8 cellular contexts compared by ENCODE assay signal in the genomic region with DNA sequence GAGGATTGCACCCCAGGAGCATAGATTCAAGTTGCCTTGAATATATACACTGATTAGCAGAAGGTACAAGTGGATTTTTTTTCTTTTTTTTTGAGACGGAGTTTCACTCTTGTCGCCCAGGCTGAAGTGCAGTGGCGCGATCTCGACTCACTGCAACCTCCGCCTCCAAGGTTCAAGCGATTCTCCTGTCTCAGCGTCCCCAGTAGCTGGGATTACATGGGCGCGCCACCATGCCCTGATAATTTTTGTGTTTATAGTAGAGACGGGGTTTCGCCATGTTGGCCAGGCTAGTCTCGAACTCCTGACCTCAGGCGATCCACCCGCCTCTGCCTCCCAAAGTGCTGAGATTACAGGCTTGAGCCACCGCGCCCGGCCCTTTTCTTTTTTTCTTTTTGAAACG. TPM values are rescaled to one million over a fixed set of nuclear protein-coding genes. Genes with fewer than 3 reads are reported as not detected.
DNase-seq lines count a peak whose midpoint lies in the region; ATAC-seq, FAIRE-seq and TF ChIP-seq lines count a peak whose summit lies in the region.
"Not testable (repeated sequence)": the region's sequence is repeated elsewhere in the genome, so short reads cannot be mapped to it uniquely, and the experiment has no call there.

No MANE protein-coding gene starts in this region.

- not testable (repeated sequence) for H3K27me3 Mint-ChIP-seq in T-helper 17 cell

- TF ChIP-seq CTCF in BE2C (IDR thresholded peaks at IDR 0.05; ENCODE audit: low read depth, low read length); ascending aorta (IDR thresholded peaks at IDR 0.05); epithelial cell of esophagus (IDR thresholded peaks at IDR 0.05; ENCODE audit: insufficient read depth, low read depth, low read length, missing control alignments); kidney (IDR thresholded peaks at IDR 0.05; ENCODE audit: borderline replicate concordance, extremely low read depth, insufficient read depth): not testable (repeated sequence)

- not testable (repeated sequence) for H3K9me3 ChIP-seq in BE2C; HUES48 (ENCODE audit: control insufficient read depth, insufficient read depth, low read length); T-helper 17 cell (ENCODE audit: control insufficient read depth, low read length, poor library complexity, severe bottlenecking); ascending aorta; kidney (ENCODE audit: control insufficient read depth in 1 of 2, low read length in 2 of 2); neuron (ENCODE audit: low read length); subcutaneous abdominal adipose tissue (ENCODE audit: control insufficient read depth in 5 of 5, low read length in 5 of 5)

- ATAC-seq in T-helper 17 cell: not testable (repeated sequence)

- peaks cover 20% of the 10 kb centered on the region for H3K4me1 Mint-ChIP-seq in T-helper 17 cell

- peak overlapping the region; percentile 97 for H3K4me3 Mint-ChIP-seq in T-helper 17 cell

- H3K27ac ChIP-seq in HUES48 (ENCODE audit: low read depth, low read length) (peak overlapping the region; percentile 97), ascending aorta (peak overlapping the region; percentile 97 to 99), kidney (ENCODE audit: low read depth in 2 of 2, low read length in 2 of 2) (peak overlapping the region; percentile 88 to 95), subcutaneous abdominal adipose tissue (ENCODE audit: low read depth, low read length) (peak overlapping the region; percentile 98)

- H3K27me3 ChIP-seq in BE2C; HUES48 (ENCODE audit: control insufficient read depth, insufficient read depth, low read length); ascending aorta; neuron (ENCODE audit: insufficient read depth, low read length); subcutaneous abdominal adipose tissue (ENCODE audit: control insufficient read depth in 5 of 5, insufficient read depth in 4 of 5, low read length in 5 of 5): not testable (repeated sequence)

- peak overlapping the region; percentile 81 for H2AFZ ChIP-seq in neuron (ENCODE audit: low read depth, low read length)

- FAIRE-seq in kidney (lab: Jason Lieb, UNC): not testable (repeated sequence)

- H3K4me3 ChIP-seq in BE2C (ENCODE audit: low read depth, low read length): peak overlapping the region; percentile 72
- peak overlapping the region; percentile 90 for H3K4me3 ChIP-seq in HUES48 (ENCODE audit: low read depth, low read length)
- H3K4me3 ChIP-seq in ascending aorta: peak overlapping the region; percentile 74 to 99
- H3K4me3 ChIP-seq in epithelial cell of esophagus (ENCODE audit: low read length): peak overlapping the region; percentile 70
- H3K4me3 ChIP-seq in kidney (ENCODE audit: low read length in 2 of 2): peak overlapping the region; percentile 59 to 87
- H3K4me3 ChIP-seq in neuron (ENCODE audit: low read length): peak overlapping the region; percentile 98
- H3K4me3 ChIP-seq in subcutaneous abdominal adipose tissue (ENCODE audit: low read depth in 1 of 5, low read length in 5 of 5): peak overlapping the region; percentile 78 to 99 (median 96)

- DNase-seq in BE2C; T-helper 17 cell; ascending aorta (ENCODE audit: low spot score in 2 of 2); epithelial cell of esophagus (ENCODE audit: low read depth); kidney: not testable (repeated sequence)

- not testable (repeated sequence) for H3K36me3 Mint-ChIP-seq in T-helper 17 cell (ENCODE audit: low read depth)

- peak overlapping the region; percentile 99 for H3K27ac Mint-ChIP-seq in T-helper 17 cell

- H3K9ac ChIP-seq in HUES48 (ENCODE audit: low read depth, low read length) (peak overlapping the region; percentile 81), kidney (ENCODE audit: low read length in 2 of 2) (peak overlapping the region in 1 of 2 donors; percentile 99), subcutaneous abdominal adipose tissue (ENCODE audit: low read length in 5 of 5) (peak overlapping the region; percentile 68 to 99 (median 95))

- intact Hi-C loops in ascending aorta (cut with DNase I): loop anchor here (5.0 to 10.0 kb wide), 3 partner anchors 46 to 544 kb away; partner anchors contain the start of genes RFT1 and SELENOK
- intact Hi-C loops in kidney (cut with DNase I): not testable (repeated sequence)

- not testable (repeated sequence) for H3K4me1 ChIP-seq in BE2C; HUES48 (ENCODE audit: control insufficient read depth, insufficient read depth, low read length); ascending aorta; kidney (ENCODE audit: control insufficient read depth in 1 of 2, insufficient read depth in 1 of 2, low read depth in 1 of 2, low read length in 2 of 2)
- H3K4me1 ChIP-seq in neuron (ENCODE audit: insufficient read depth, low read length) (peaks cover 18% of the 10 kb centered on the region), subcutaneous abdominal adipose tissue (ENCODE audit: control insufficient read depth in 5 of 5, insufficient read depth in 5 of 5, low read length in 5 of 5) (peaks cover 3 to 36% (median 28%) of the 10 kb centered on the region in 5 donors)

- H3K36me3 ChIP-seq in BE2C; kidney (ENCODE audit: control insufficient read depth in 1 of 2, insufficient read depth in 2 of 2, low read length in 2 of 2); neuron (ENCODE audit: insufficient read depth, low read length); subcutaneous abdominal adipose tissue (ENCODE audit: control insufficient read depth in 5 of 5, insufficient read depth in 5 of 5, low read length in 5 of 5): not testable (repeated sequence)
- H3K36me3 ChIP-seq in HUES48 (ENCODE audit: control insufficient read depth, insufficient read depth, low read length) (peaks cover 12% of the 10 kb centered on the region), ascending aorta (peaks cover 4 to 13% of the 10 kb centered on the region in 2 donors)

RNA-seq across cellular contexts. Expression of gene DCP1A, which starts 0.8 kb away (rescaled TPM):
- 14.5 TPM for polyA plus RNA-seq in BE2C (2012; ENCODE audit: insufficient read depth, insufficient read length, low read depth)
- total RNA-seq in T-helper 17 cell (10 to 100 TPM; 47.9 to 50.1 TPM), ascending aorta (21.7 TPM), kidney (21.0 TPM)
- 4.9 TPM for polyA plus RNA-seq in kidney (ENCODE audit: insufficient read depth, low read depth, low replicate concordance)
